Comparison of ENCODE assay signal across 7 cellular contexts in genomic region chr3:102225407-102226132, GRCh38.
DNase-seq lines count a peak whose midpoint lies in the region; ATAC-seq and TF ChIP-seq lines count a peak whose summit lies in the region.

No MANE protein-coding gene starts in this region.

- no peak overlapping the region for H3K9ac ChIP-seq in smooth muscle cell (ENCODE audit: low read depth)

- H3K79me2 ChIP-seq in smooth muscle cell (ENCODE audit: low read depth): no peaks in the 10 kb centered on the region

- H3K27ac ChIP-seq in smooth muscle cell (ENCODE audit: low read depth): no peak overlapping the region

- H3K4me3 ChIP-seq in smooth muscle cell: no peak overlapping the region

- ATAC-seq in HG02610 (IDR thresholded peaks at IDR 0.05; ENCODE audit: unreplicated experiment): peak; percentile 50

- H4K20me1 ChIP-seq in smooth muscle cell (ENCODE audit: low read depth): no peaks in the 10 kb centered on the region

- WGBS in smooth muscle cell (ENCODE audit: low lambda C conversion rate): 7% methylated on average over 1 of the region's 1 CpG

- DNase-seq in GM04504 (ENCODE audit: low read depth) (peak; percentile 46), NCI-H2171 treated with DMSO at 0.1 percent for 48 hours (lab: John Stamatoyannopoulos, UW) (peak; percentile 70), amniotic epithelial cell (ENCODE audit: low read depth) (peak; percentile 86), hepatic stellate cell (ENCODE audit: low spot score) (peak; percentile 17), smooth muscle cell (lab: John Stamatoyannopoulos, UW; ENCODE audit: unreplicated experiment) (no peak)
- no peak for DNase-seq in activated effector memory CD4-positive, alpha-beta T cell treated with Interleukin-2 at 50 U/mL for 16 hours

- H3F3A ChIP-seq in smooth muscle cell (ENCODE audit: low read depth): no peaks in the 10 kb centered on the region

- H3K4me2 ChIP-seq in smooth muscle cell: no peak overlapping the region

- no peaks in the 10 kb centered on the region for H3K9me3 ChIP-seq in smooth muscle cell (replicated peaks; ENCODE audit: low read depth)

- no peaks in the 10 kb centered on the region for H3K27me3 ChIP-seq in smooth muscle cell (ENCODE audit: low read depth)

- H2AFZ ChIP-seq in smooth muscle cell (ENCODE audit: low read depth): no peak overlapping the region

- no peaks in the 10 kb centered on the region for H3K4me1 ChIP-seq in smooth muscle cell (ENCODE audit: low read depth)

- H3K36me3 ChIP-seq in smooth muscle cell (ENCODE audit: low read depth): no peaks in the 10 kb centered on the region

- peak; percentile 69 for TF ChIP-seq CTCF in smooth muscle cell (IDR thresholded peaks at IDR 0.05; ENCODE audit: borderline replicate concordance, insufficient read depth, poor library complexity, severe bottlenecking)

Comparison
In these comparisons a context has a peak if more than half of its experiments do, and no peak if none do; other contexts are left out.
1. DNase-seq: peak in GM04504 (single experiment), NCI-H2171 treated with DMSO at 0.1 percent for 48 hours (single experiment), amniotic epithelial cell (single experiment) and hepatic stellate cell (single experiment); none in smooth muscle cell (single experiment) and activated effector memory CD4-positive, alpha-beta T cell treated with Interleukin-2 at 50 U/mL for 16 hours (single experiment).